In genomic region chr10:96765406-96766240, GRCh38 we compare ENCODE assay signal across 9 cellular contexts. TPM values are rescaled to one million over a fixed set of nuclear protein-coding genes. Genes with fewer than 3 reads are reported as not detected.
DNase-seq lines count a peak whose midpoint lies in the region; ATAC-seq and TF ChIP-seq lines count a peak whose summit lies in the region.
"Had no signal": no experiment of that assay in that cellular context is flagged by ENCODE, and none has a peak within 500 bp of the region (broad histone marks: within the 10 kb centered on the region; RNA-seq: fewer than 3 reads in every experiment).

No MANE protein-coding gene starts in this region.

- H3K27me3 Mint-ChIP-seq in CD4-positive, CD25-positive, alpha-beta regulatory T cell = peaks cover 8% of the 10 kb centered on the region
- peaks cover 3% of the 10 kb centered on the region for H3K27me3 Mint-ChIP-seq in activated T-cell treated with anti-CD3 and anti-CD28 coated beads, Interleukin-2, amount 50 U/mL, for 24 hours
- H3K27me3 Mint-ChIP-seq: IgD-negative memory B cell had no signal

- TF ChIP-seq CTCF in fibroblast of mammary gland (conservative IDR thresholded peaks at IDR 0.05; ENCODE audit: control insufficient read depth, insufficient read depth, low read depth, low read length) (peak; percentile 91), suprapubic skin (IDR thresholded peaks at IDR 0.05) (peak; percentile 25 to 68)

- no peaks in the 10 kb centered on the region for H3K36me3 Mint-ChIP-seq in CD4-positive, CD25-positive, alpha-beta regulatory T cell
- no peaks in the 10 kb centered on the region for H3K36me3 Mint-ChIP-seq in activated T-cell treated with anti-CD3 and anti-CD28 coated beads, Interleukin-2, amount 50 U/mL, for 24 hours (ENCODE audit: low read depth)
- H3K36me3 Mint-ChIP-seq: IgD-negative memory B cell had no signal

- peaks cover 0 to 3% (median 0%) of the 10 kb centered on the region in 4 donors for H3K4me1 Mint-ChIP-seq in CD4-positive, CD25-positive, alpha-beta regulatory T cell
- H3K4me1 Mint-ChIP-seq in activated T-cell treated with anti-CD3 and anti-CD28 coated beads, Interleukin-2, amount 50 U/mL, for 24 hours (ENCODE audit: low read depth) = peaks cover 4% of the 10 kb centered on the region

- H3K27ac ChIP-seq in CD4-positive, CD25-positive, alpha-beta regulatory T cell (ENCODE audit: insufficient read depth, low read length, poor library complexity, severe bottlenecking) = no peak overlapping the region
- no peak overlapping the region for H3K27ac ChIP-seq in suprapubic skin

- peak; percentile 58 to 71 (median 68) for DNase-seq in CD4-positive, CD25-positive, alpha-beta regulatory T cell
- DNase-seq in H4 (ENCODE audit: low spot score) = peak; percentile 22
- DNase-seq in OCI-M1 (lab: John Stamatoyannopoulos, UW) = peak; percentile 85
- peak; percentile 80 for DNase-seq in activated T-cell treated with anti-CD3 and anti-CD28 coated beads, Interleukin-2, amount 50 U/mL, for 24 hours
- peak; percentile 52 for DNase-seq in fibroblast of mammary gland (ENCODE audit: low read depth)
- DNase-seq in nucleus accumbens (lab: John Stamatoyannopoulos, UW) = peak in 33 of 56 donors; percentile 1 to 68 (median 23)
- peak; percentile 68 to 81 for DNase-seq in suprapubic skin (ENCODE audit: low spot score in 2 of 2)
- DNase-seq in OCI-M2 (lab: John Stamatoyannopoulos, UW; ENCODE audit: unreplicated experiment) = no peak

- TF ChIP-seq EP300 in suprapubic skin (IDR thresholded peaks at IDR 0.05) = no peak

- H3K4me3 ChIP-seq in CD4-positive, CD25-positive, alpha-beta regulatory T cell (ENCODE audit: low read depth, low read length) = no peak overlapping the region
- no peak overlapping the region for H3K4me3 ChIP-seq in fibroblast of mammary gland (ENCODE audit: control insufficient read depth, low read depth, low read length)
- no peak overlapping the region for H3K4me3 ChIP-seq in suprapubic skin

- H3K27ac Mint-ChIP-seq in CD4-positive, CD25-positive, alpha-beta regulatory T cell = no peak overlapping the region
- no peak overlapping the region for H3K27ac Mint-ChIP-seq in activated T-cell treated with anti-CD3 and anti-CD28 coated beads, Interleukin-2, amount 50 U/mL, for 24 hours

- H3K9me3 ChIP-seq in CD4-positive, CD25-positive, alpha-beta regulatory T cell (ENCODE audit: control insufficient read depth in 2 of 2, low read length in 2 of 2) = no peaks in the 10 kb centered on the region
- H3K9me3 ChIP-seq in suprapubic skin = no peaks in the 10 kb centered on the region

- 55% methylated on average over 9 of the region's 9 CpGs for WGBS in suprapubic skin

- no peaks in the 10 kb centered on the region for H3K27me3 ChIP-seq in CD4-positive, CD25-positive, alpha-beta regulatory T cell (ENCODE audit: control insufficient read depth, insufficient read depth, low read length)
- H3K27me3 ChIP-seq in suprapubic skin = no peaks in the 10 kb centered on the region

- TF ChIP-seq POLR2A in suprapubic skin (IDR thresholded peaks at IDR 0.05) = no peak

- H3K9me3 Mint-ChIP-seq in CD4-positive, CD25-positive, alpha-beta regulatory T cell = peaks cover 0 to 2% (median 0%) of the 10 kb centered on the region in 7 donors
- H3K9me3 Mint-ChIP-seq in activated T-cell treated with anti-CD3 and anti-CD28 coated beads, Interleukin-2, amount 50 U/mL, for 24 hours = no peaks in the 10 kb centered on the region
- H3K9me3 Mint-ChIP-seq: IgD-negative memory B cell had no signal

- peak; percentile 81 to 87 for ATAC-seq in CD4-positive, CD25-positive, alpha-beta regulatory T cell (ENCODE audit: low read depth in 2 of 2)

- H3K4me3 Mint-ChIP-seq in CD4-positive, CD25-positive, alpha-beta regulatory T cell = no peak overlapping the region
- no peak overlapping the region for H3K4me3 Mint-ChIP-seq in activated T-cell treated with anti-CD3 and anti-CD28 coated beads, Interleukin-2, amount 50 U/mL, for 24 hours

- H3K36me3 ChIP-seq in CD4-positive, CD25-positive, alpha-beta regulatory T cell (ENCODE audit: control insufficient read depth, insufficient read depth, low read length) = no peaks in the 10 kb centered on the region
- H3K36me3 ChIP-seq in suprapubic skin = no peaks in the 10 kb centered on the region

- H3K4me1 ChIP-seq in CD4-positive, CD25-positive, alpha-beta regulatory T cell (ENCODE audit: control insufficient read depth, insufficient read depth, low read length, poor library complexity, severe bottlenecking) = no peaks in the 10 kb centered on the region
- H3K4me1 ChIP-seq in suprapubic skin = no peaks in the 10 kb centered on the region

RNA-seq across cellular contexts. Expression of gene PIK3AP1, which starts 45.3 kb away (rescaled TPM):
- 1.5 TPM for total RNA-seq in CD4-positive, CD25-positive, alpha-beta regulatory T cell
- polyA plus RNA-seq in CD4-positive, CD25-positive, alpha-beta regulatory T cell = 1 to 10 TPM in 3 of 4 donors, under 1 TPM in 1; 0.92 to 3.5 (median 1.8) TPM
- 0.43 TPM in 1 of 2 replicates, not detected in the other for total RNA-seq in H4 (2014; rRNA removed; shearing (Covaris generic))
- 1 to 10 TPM; 2.2 to 5.6 (median 4.0) TPM for total RNA-seq in suprapubic skin
